ENCODE assay signal across 28 cellular contexts in genomic region chr19:18964121-18964520, GRCh38.
"Had no signal": no experiment of that assay in that cellular context is flagged by ENCODE, and none has a peak within 500 bp of the region (broad histone marks: within the 10 kb centered on the region; RNA-seq: fewer than 3 reads in every experiment).

No MANE protein-coding gene starts in this region.

- H3K9me3 ChIP-seq: colonic mucosa, esophagus muscularis mucosa, esophagus squamous epithelium, gastrocnemius medialis, gastroesophageal sphincter, heart left ventricle had no signal

- ATAC-seq: effector memory CD8-positive, alpha-beta T cell; esophagus mucosa; foreskin keratinocyte; gastrocnemius medialis; gastroesophageal sphincter; heart left ventricle; heart right ventricle had no signal

- H3K4me3 ChIP-seq: colonic mucosa, coronary artery, dorsolateral prefrontal cortex, esophagus muscularis mucosa, esophagus squamous epithelium, gastrocnemius medialis, gastroesophageal sphincter, heart left ventricle, heart right ventricle had no signal

- H3K27me3 ChIP-seq: colonic mucosa had no signal

- DNase-seq: colonic mucosa; cortex of kidney; dermis blood vessel endothelial cell; dorsolateral prefrontal cortex; effector CD4-positive, alpha-beta T cell; effector CD8-positive, alpha-beta T cell; effector memory CD4-positive, alpha-beta T cell; effector memory CD8-positive, alpha-beta T cell; endodermal cell; erythroblast; esophagus squamous epithelium; foreskin fibroblast; foreskin keratinocyte; foreskin melanocyte; gastrocnemius medialis; glutamatergic neuron; head of caudate nucleus; heart left ventricle; heart right ventricle had no signal

- H3K36me3 ChIP-seq: colonic mucosa, esophagus muscularis mucosa, esophagus squamous epithelium, gastrocnemius medialis, gastroesophageal sphincter, heart left ventricle, heart right ventricle had no signal

- H3K4me1 ChIP-seq: colonic mucosa, foreskin keratinocyte had no signal

- FAIRE-seq: colon, endometrium, endothelial cell of umbilical vein, frontal cortex had no signal

- H3K27ac ChIP-seq: colonic mucosa, coronary artery, dorsolateral prefrontal cortex, epithelial cell of prostate, esophagus muscularis mucosa, esophagus squamous epithelium, foreskin keratinocyte, gastrocnemius medialis, gastroesophageal sphincter, heart left ventricle, heart right ventricle had no signal
